8 cellular contexts compared by ENCODE assay signal in genomic region chr14:39431416-39432178, GRCh38. TPM values are rescaled to one million over a fixed set of nuclear protein-coding genes. Genes with fewer than 3 reads are reported as not detected.
DNase-seq lines count a peak whose midpoint lies in the region; ATAC-seq and TF ChIP-seq lines count a peak whose summit lies in the region.

No MANE protein-coding gene starts in this region.

- no CpG with 5 or more reads among the region's 81 CpGs for WGBS in trophoblast cell (ENCODE audit: extremely low coverage, insufficient coverage, insufficient read length)

- no peaks in the 10 kb centered on the region for H3K9me3 ChIP-seq in A673 (ENCODE audit: low read depth, low read length, poor library complexity, severe bottlenecking)
- H3K9me3 ChIP-seq in trophoblast cell (ENCODE audit: insufficient read depth, low read depth, low read length), result no peaks in the 10 kb centered on the region

- H3K4ac ChIP-seq in trophoblast cell (ENCODE audit: low read depth, low read length), result peak overlapping the region; percentile 83

- peaks cover 6% of the 10 kb centered on the region for H3K79me2 ChIP-seq in trophoblast cell (ENCODE audit: control insufficient read depth, insufficient read depth, low read length, poor library complexity)

- peak overlapping the region; percentile 74 for H3K4me2 ChIP-seq in trophoblast cell (ENCODE audit: low read length)

- peak overlapping the region; percentile 99 for H3K4me3 Mint-ChIP-seq in glutamatergic neuron (ENCODE audit: unreplicated experiment)

- peak overlapping the region; percentile 86 for H3K9ac ChIP-seq in trophoblast cell (ENCODE audit: low read length)

- peaks cover 3% of the 10 kb centered on the region for H3K27me3 Mint-ChIP-seq in glutamatergic neuron (ENCODE audit: unreplicated experiment)

- H4K12ac ChIP-seq in trophoblast cell (ENCODE audit: low read depth, low read length), result no peak overlapping the region

- H3K27ac Mint-ChIP-seq in glutamatergic neuron (ENCODE audit: unreplicated experiment), result peak overlapping the region; percentile 100

- H3K79me1 ChIP-seq in trophoblast cell (ENCODE audit: low read length), result peaks cover 8% of the 10 kb centered on the region

- intact Hi-C loops in A673 (cut with micrococcal nuclease; ENCODE audit: unreplicated experiment), result no loop called here

- no peak overlapping the region for H2AK5ac ChIP-seq in trophoblast cell (ENCODE audit: low read length)

- DNase-seq in A673 (ENCODE audit: low spot score) (peak; percentile 48), OCI-M1 (lab: John Stamatoyannopoulos, UW) (peak; percentile 65), glutamatergic neuron (peak; percentile 70), trophoblast cell (peak; percentile 51 to 72), ureter (ENCODE audit: low spot score) (peak; percentile 54)
- DNase-seq in activated naive CD4-positive, alpha-beta T cell (lab: John Stamatoyannopoulos, UW), result peak; percentile 13 to 50 (median 28)

- H2BK120ac ChIP-seq in trophoblast cell (ENCODE audit: insufficient read depth, low read length, poor library complexity), result peak overlapping the region; percentile 99

- H3K27ac ChIP-seq in A673 (ENCODE audit: low read depth, low read length, poor library complexity, severe bottlenecking) (peak overlapping the region; percentile 100), trophoblast cell (ENCODE audit: low read depth, low read length) (peak overlapping the region; percentile 97)

- H3K36me3 ChIP-seq in A673 (ENCODE audit: insufficient read depth, low read length, poor library complexity, severe bottlenecking), result no peaks in the 10 kb centered on the region
- H3K36me3 ChIP-seq in trophoblast cell (ENCODE audit: control insufficient read depth in 1 of 2, insufficient read depth in 2 of 2, low read length in 2 of 2), result no peaks in the 10 kb centered on the region

- no peaks in the 10 kb centered on the region for H3K36me3 Mint-ChIP-seq in glutamatergic neuron (ENCODE audit: unreplicated experiment)

- H3K27me3 ChIP-seq in A673 (replicated peaks; ENCODE audit: insufficient read depth, low read depth, low read length, poor library complexity) (no peaks in the 10 kb centered on the region), trophoblast cell (ENCODE audit: insufficient read depth, low read length) (no peaks in the 10 kb centered on the region)

- peaks cover 14% of the 10 kb centered on the region for H3K4me1 Mint-ChIP-seq in glutamatergic neuron (ENCODE audit: low read depth, unreplicated experiment)

- POLR2A ChIA-PET in A673 (lab: Charles Lee; ENCODE audit: low non-redundant PET), result interaction anchor here (0.6 kb wide), 1 partner anchor 14 kb away, joined by 5 read pairs; no protein-coding TSS in a partner anchor

- TF ChIP-seq POLR2A in GM18505 (IDR thresholded peaks at IDR 0.05; ENCODE audit: borderline replicate concordance, extremely low read depth, insufficient read depth, insufficient read length), result peak; percentile 74

- peak overlapping the region; percentile 98 for H4K8ac ChIP-seq in trophoblast cell (ENCODE audit: low read depth, low read length)

- peak overlapping the region; percentile 100 for H2BK5ac ChIP-seq in trophoblast cell (ENCODE audit: low read depth, low read length, poor library complexity)

- TF ChIP-seq CTCF in A673 (conservative IDR thresholded peaks at IDR 0.05; ENCODE audit: low read depth, low read length), result no peak
- no peak for TF ChIP-seq CTCF in glutamatergic neuron (IDR thresholded peaks at IDR 0.05; ENCODE audit: partially characterized antibody, unreplicated experiment)

- peak overlapping the region; percentile 53 for H3K14ac ChIP-seq in trophoblast cell (ENCODE audit: low read length)

- peak overlapping the region; percentile 43 for H3K23ac ChIP-seq in trophoblast cell (ENCODE audit: low read length)

- peak overlapping the region; percentile 97 for H2AFZ ChIP-seq in trophoblast cell (ENCODE audit: insufficient read depth, low read length, poor library complexity)

- H3K4me1 ChIP-seq in A673 (ENCODE audit: insufficient read depth, low read length, poor library complexity, severe bottlenecking) (peaks cover 22% of the 10 kb centered on the region), trophoblast cell (ENCODE audit: control insufficient read depth in 1 of 2, insufficient read depth in 2 of 2, low read length in 2 of 2) (peaks cover 4 to 6% of the 10 kb centered on the region in 2 experiments)

- ATAC-seq in GM18505 (IDR thresholded peaks at IDR 0.05; ENCODE audit: unreplicated experiment) (peak; percentile 23), HG02970 (IDR thresholded peaks at IDR 0.05; ENCODE audit: low FRiP score, unreplicated experiment) (peak; percentile 10)

- peak overlapping the region; percentile 99 for H3K18ac ChIP-seq in trophoblast cell (ENCODE audit: low read length)

- BruUV-seq in A673 (replicated peaks; lab: Mats Ljungman, UMichigan), result no TSS peak

- no peak overlapping the region for H2BK12ac ChIP-seq in trophoblast cell (ENCODE audit: low read length)

- H4K91ac ChIP-seq in trophoblast cell (ENCODE audit: low read depth, low read length), result peak overlapping the region; percentile 99

- H3K4me3 ChIP-seq in A673 (ENCODE audit: low read depth, low read length, poor library complexity, severe bottlenecking) (peak overlapping the region; percentile 89), trophoblast cell (ENCODE audit: low read depth, low read length) (peak overlapping the region; percentile 98)

- CTCF ChIA-PET in A673 (lab: Charles Lee), result no interaction called here

- H3K9me3 Mint-ChIP-seq in glutamatergic neuron (ENCODE audit: unreplicated experiment), result peaks cover 11% of the 10 kb centered on the region

RNA-seq across cellular contexts. Expression of gene FBXO33, which starts 0.6 kb away (rescaled TPM):
- total RNA-seq in A673 (2021), result 8.6 and 9.5 TPM in 2 replicates
- 4.7 TPM for total RNA-seq in glutamatergic neuron (ENCODE audit: unreplicated experiment)
- polyA plus RNA-seq in trophoblast cell (2013), result 10.6 and 10.7 TPM in 2 replicates
- total RNA-seq in ureter, result 8.0 TPM

Comparison
In these comparisons a context has a peak if more than half of its experiments do, and no peak if none do; other contexts are left out.
1. Peak in every context shown above with its lines: DNase-seq, ATAC-seq, H3K4me3 ChIP-seq and H3K27ac ChIP-seq.